Comparison of ENCODE assay signal across 8 cellular contexts in the genomic region with DNA sequence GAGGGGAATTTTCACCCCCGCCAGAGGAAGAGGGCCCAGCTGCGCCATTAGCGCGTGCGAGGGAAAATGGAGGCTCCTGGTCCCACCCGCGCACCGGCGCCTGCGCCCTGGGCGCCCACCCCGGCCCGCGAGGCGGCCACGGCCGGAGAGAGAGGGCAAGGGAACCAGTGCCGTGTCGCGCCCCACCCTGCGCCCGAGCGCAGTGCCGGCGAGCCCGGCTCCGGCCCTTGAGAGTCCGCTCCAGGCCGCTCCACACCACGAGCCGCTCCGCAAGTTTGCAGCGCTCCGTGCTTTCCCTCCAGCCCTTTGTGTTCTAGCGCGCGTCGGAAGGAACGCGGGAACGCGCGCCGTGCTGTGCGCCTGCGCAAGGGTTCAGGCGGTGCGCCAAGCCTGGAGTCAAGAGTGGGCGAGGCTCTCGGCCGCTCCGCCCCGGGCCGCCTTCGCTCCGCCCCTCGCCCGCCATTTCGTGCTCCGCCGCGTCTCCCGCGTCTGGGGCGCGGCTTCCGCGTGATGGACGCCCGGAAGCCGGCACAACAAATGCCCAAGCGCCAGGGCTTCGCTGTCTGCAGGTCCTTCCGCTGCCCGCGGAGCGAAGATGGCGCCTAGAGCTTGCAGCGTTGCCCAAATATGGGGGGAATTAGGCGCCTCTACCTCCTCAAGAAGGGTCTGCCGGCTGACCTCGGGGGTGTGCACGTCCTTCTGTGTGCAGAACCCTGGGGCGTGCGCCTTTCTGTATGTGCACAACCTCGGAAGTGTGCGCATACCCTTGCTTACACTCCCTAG. TPM values are rescaled to one million over a fixed set of nuclear protein-coding genes. Genes with fewer than 3 reads are reported as not detected.
DNase-seq lines count a peak whose midpoint lies in the region; ATAC-seq and TF ChIP-seq lines count a peak whose summit lies in the region.

No MANE protein-coding gene starts in this region.

- intact Hi-C loops in left lung (cut with DNase I): no loop called here

- H3K4me1 ChIP-seq in left lung: peaks cover 5 to 37% of the 10 kb centered on the region in 2 donors
- peaks cover 9% of the 10 kb centered on the region for H3K4me1 ChIP-seq in SJCRH30

- H3K36me3 ChIP-seq in left lung (no peaks in the 10 kb centered on the region), SJCRH30 (no peaks in the 10 kb centered on the region)

- peak; percentile 64 for ATAC-seq in GM18502 (IDR thresholded peaks at IDR 0.05; ENCODE audit: poor library complexity, unreplicated experiment)
- peak; percentile 63 for ATAC-seq in HG02852 (IDR thresholded peaks at IDR 0.05; ENCODE audit: unreplicated experiment)
- ATAC-seq in left lung: peak; percentile 83

- peak overlapping the region; percentile 25 to 46 for H3K4me3 ChIP-seq in left lung
- no peak overlapping the region for H3K4me3 ChIP-seq in SJCRH30

- H3K27me3 ChIP-seq in left lung: no peaks in the 10 kb centered on the region
- no peaks in the 10 kb centered on the region for H3K27me3 ChIP-seq in SJCRH30

- TF ChIP-seq CTCF in left lung (IDR thresholded peaks at IDR 0.05): peak in 1 of 2 donors; percentile 43

- H3K27ac ChIP-seq in left lung (peak overlapping the region; percentile 98), SJCRH30 (no peak overlapping the region)

- no peaks in the 10 kb centered on the region for H3K9me3 ChIP-seq in left lung
- no peaks in the 10 kb centered on the region for H3K9me3 ChIP-seq in SJCRH30 (replicated peaks)

- peak; percentile 97 for DNase-seq in NCI-H2081 (lab: John Stamatoyannopoulos, UW)
- DNase-seq in activated CD4-positive, alpha-beta T cell treated with anti-CD3 and anti-CD28 coated beads, Interleukin-2, amount 50 U/mL, for 1 hour: peak; percentile 95
- peak; percentile 89 for DNase-seq in cortex of kidney (lab: John Stamatoyannopoulos, UW)
- peak; percentile 96 to 99 for DNase-seq in left lung
- DNase-seq in stimulated activated CD4-positive, alpha-beta T cell treated with anti-CD3 and anti-CD28 coated beads, Interleukin-2, amount 100 ng/mL, for 24 hours: peak; percentile 95 to 96
- DNase-seq in SJCRH30: no peak

RNA-seq across cellular contexts. Expression of gene PTMA, which starts 46.1 kb away (rescaled TPM):
- total RNA-seq in left lung: 100 to 1,000 TPM; 677 to 980 TPM
- total RNA-seq in SJCRH30 (2014; rRNA removed; shearing (Covaris generic)): 1,694 and 1,855 TPM in 2 replicates

Comparison
In these comparisons a context has a peak if more than half of its experiments do, and no peak if none do; other contexts are left out.
1. DNase-seq: peak in NCI-H2081 (2 of 2), activated CD4-positive, alpha-beta T cell treated with anti-CD3 and anti-CD28 coated beads, Interleukin-2, amount 50 U/mL, for 1 hour (single experiment), cortex of kidney (single experiment), left lung (2 of 2) and stimulated activated CD4-positive, alpha-beta T cell treated with anti-CD3 and anti-CD28 coated beads, Interleukin-2, amount 100 ng/mL, for 24 hours (2 of 2); none in SJCRH30 (0 of 2).
2. Peak in every context shown above with its lines, with median percentiles within 50 percentile points of each other: ATAC-seq.